16 cellular contexts compared by ENCODE assay signal in the genomic region with DNA sequence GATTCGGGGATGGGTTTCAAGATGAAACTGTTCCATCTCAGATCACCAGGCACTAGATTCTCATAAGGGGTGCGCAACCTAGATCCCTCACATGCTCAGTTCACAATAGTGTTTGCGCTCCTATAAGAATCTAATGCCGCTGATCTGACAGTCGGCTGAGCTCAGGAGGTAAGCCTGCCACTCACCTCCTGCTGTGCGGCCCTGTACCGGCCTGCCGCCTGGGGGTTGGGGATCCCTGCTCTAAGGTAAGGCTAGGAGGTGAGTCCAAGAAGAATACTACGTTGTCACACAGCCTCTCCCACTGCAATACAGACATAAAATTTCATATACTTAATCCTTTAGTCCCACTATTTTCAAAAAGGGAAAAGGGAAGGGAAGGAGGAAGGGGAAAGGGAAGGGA.
DNase-seq lines count a peak whose midpoint lies in the region; ATAC-seq and TF ChIP-seq lines count a peak whose summit lies in the region.
"Had no signal": no experiment of that assay in that cellular context is flagged by ENCODE, and none has a peak within 500 bp of the region (broad histone marks: within the 10 kb centered on the region; RNA-seq: fewer than 3 reads in every experiment).

No MANE protein-coding gene starts in this region.

- H3K79me1 ChIP-seq in H9 (ENCODE audit: insufficient read depth, low read depth, low read length, poor library complexity, severe bottlenecking) = no peaks in the 10 kb centered on the region
- H3K79me1 ChIP-seq in mesenchymal stem cell (replicated peaks; ENCODE audit: low read length, poor library complexity, severe bottlenecking) = no peaks in the 10 kb centered on the region

- no peak overlapping the region for H3K27ac ChIP-seq in H9 (ENCODE audit: insufficient read length, low read depth, low read length)
- no peak overlapping the region for H3K27ac ChIP-seq in mesenchymal stem cell (ENCODE audit: low read length, poor library complexity, severe bottlenecking)
- H3K27ac ChIP-seq in PC-3 (ENCODE audit: low read length) = no peak overlapping the region
- H3K27ac ChIP-seq in aorta (ENCODE audit: low read depth in 1 of 2, low read length in 2 of 2) = no peak overlapping the region
- H3K27ac ChIP-seq: C4-2B had no signal

- no peaks in the 10 kb centered on the region for H3K4me1 ChIP-seq in H9 (ENCODE audit: insufficient read depth, low read length)
- H3K4me1 ChIP-seq in mesenchymal stem cell (ENCODE audit: control insufficient read depth, insufficient read depth, low read depth, low read length) = no peaks in the 10 kb centered on the region
- peaks cover 26% of the 10 kb centered on the region for H3K4me1 ChIP-seq in PC-3 (ENCODE audit: insufficient read depth, low read length)
- H3K4me1 ChIP-seq in aorta (ENCODE audit: control insufficient read depth in 1 of 2, insufficient read depth in 2 of 2, low read length in 2 of 2) = no peaks in the 10 kb centered on the region

- CTCF ChIA-PET in PC-3 (lab: Charles Lee) = no interaction called here

- H2BK12ac ChIP-seq in H9 (ENCODE audit: insufficient read length, low read depth, low read length) (no peak overlapping the region), mesenchymal stem cell (ENCODE audit: low read length in 2 of 2) (no peak overlapping the region)

- intact Hi-C loops in PC-3 (cut with micrococcal nuclease) (no loop called here), aorta (cut with DNase I) (no loop called here)

- H3K4ac ChIP-seq in H9 (ENCODE audit: low read depth, low read length) = no peak overlapping the region
- H3K4ac ChIP-seq in mesenchymal stem cell (ENCODE audit: low read depth in 1 of 2, low read length in 2 of 2) = no peak overlapping the region

- H4K8ac ChIP-seq in H9 (replicated peaks; ENCODE audit: insufficient read length, low read depth, low read length) (no peak overlapping the region), mesenchymal stem cell (ENCODE audit: low read length) (no peak overlapping the region)

- peaks cover 28 to 37% of the 10 kb centered on the region in 2 experiments for H3K9me3 Mint-ChIP-seq in H9
- peaks cover 15% of the 10 kb centered on the region for H3K9me3 Mint-ChIP-seq in chondrocyte (ENCODE audit: low read depth)
- H3K9me3 Mint-ChIP-seq: CD4-positive, alpha-beta T cell had no signal

- H3K14ac ChIP-seq in H9 (ENCODE audit: insufficient read depth, low read length) (no peak overlapping the region), mesenchymal stem cell (ENCODE audit: low read length in 2 of 2) (no peak overlapping the region)

- TF ChIP-seq CTCF in H9 (conservative IDR thresholded peaks at IDR 0.05) (no peak), chondrocyte (IDR thresholded peaks at IDR 0.05) (no peak), PC-3 (conservative IDR thresholded peaks at IDR 0.05; ENCODE audit: low read depth, low read length) (no peak)

- H3K4me1 Mint-ChIP-seq in H9 (0 out of 4 replicates have a peak, but pooled peaks cover 0 to 2% of the 10 kb centered on the region in 2 experiments), chondrocyte (ENCODE audit: low read depth) (peaks cover 11% of the 10 kb centered on the region)

- H2BK120ac ChIP-seq in H9 (ENCODE audit: low read depth, low read length, poor library complexity, severe bottlenecking) (no peak overlapping the region), mesenchymal stem cell (ENCODE audit: low read depth, low read length) (no peak overlapping the region)

- H3K79me2 ChIP-seq in H9 (ENCODE audit: insufficient read depth, low read length) = no peaks in the 10 kb centered on the region
- no peaks in the 10 kb centered on the region for H3K79me2 ChIP-seq in PC-3 (ENCODE audit: low read length)

- H2BK15ac ChIP-seq in H9 (ENCODE audit: low read depth, low read length) (no peak overlapping the region), mesenchymal stem cell (ENCODE audit: low read depth, poor library complexity, severe bottlenecking) (peak overlapping the region; percentile 69)

- no TSS peak for BruUV-seq in PC-3 (replicated peaks; lab: Mats Ljungman, UMichigan)

- POLR2A ChIA-PET in PC-3 (lab: Charles Lee; ENCODE audit: unreplicated experiment) = no interaction called here

- H3K23ac ChIP-seq in H9 (ENCODE audit: insufficient read length, low read depth, low read length) (no peak overlapping the region), mesenchymal stem cell (ENCODE audit: low read length in 2 of 2) (no peak overlapping the region)

- no peak overlapping the region for H3K18ac ChIP-seq in H9 (ENCODE audit: insufficient read length, low read depth, low read length)
- H3K18ac ChIP-seq in mesenchymal stem cell (ENCODE audit: low read depth in 1 of 2, low read length in 2 of 2) = no peak overlapping the region

- H3K4me3 Mint-ChIP-seq in H9 (no peak overlapping the region), chondrocyte (ENCODE audit: unreplicated experiment) (no peak overlapping the region)
- H3K4me3 Mint-ChIP-seq: CD4-positive, alpha-beta T cell had no signal

- H3K36me3 Mint-ChIP-seq in H9 (ENCODE audit: insufficient read depth in 1 of 3, low read depth in 3 of 3) (peaks cover 0 to 2% (median 0%) of the 10 kb centered on the region in 3 experiments; a peak in 1 of 7 replicates), chondrocyte (ENCODE audit: low read depth) (no peaks in the 10 kb centered on the region)

- H3K27me3 Mint-ChIP-seq in H9 (ENCODE audit: low read depth) (no peaks in the 10 kb centered on the region), chondrocyte (ENCODE audit: low read depth) (no peaks in the 10 kb centered on the region)
- H3K27me3 Mint-ChIP-seq: CD4-positive, alpha-beta T cell had no signal

- H2BK5ac ChIP-seq in H9 (ENCODE audit: insufficient read length, low read length) (no peak overlapping the region), mesenchymal stem cell (ENCODE audit: low read depth, low read length, poor library complexity, severe bottlenecking) (no peak overlapping the region)

- H3K9ac ChIP-seq in H9 (ENCODE audit: extremely low read depth, insufficient read length, low read length) (no peak overlapping the region), mesenchymal stem cell (ENCODE audit: low read length) (no peak overlapping the region), PC-3 (ENCODE audit: low read length) (no peak overlapping the region)

- H4K20me1 ChIP-seq in H9 (ENCODE audit: control insufficient read depth, insufficient read depth, insufficient read length) (no peaks in the 10 kb centered on the region), PC-3 (ENCODE audit: low read length) (no peaks in the 10 kb centered on the region)

- H3K9me3 ChIP-seq in H9 (ENCODE audit: control insufficient read depth, low read depth, low read length) = no peaks in the 10 kb centered on the region
- H3K9me3 ChIP-seq in mesenchymal stem cell (ENCODE audit: control insufficient read depth, low read length) = peaks cover 3% of the 10 kb centered on the region
- H3K9me3 ChIP-seq in PC-3 (ENCODE audit: low read length) = no peaks in the 10 kb centered on the region
- no peaks in the 10 kb centered on the region for H3K9me3 ChIP-seq in aorta (ENCODE audit: control insufficient read depth, low read length)
- H3K9me3 ChIP-seq: Caco-2 had no signal

- DNase-seq in H9 (peak; percentile 31), chondrocyte (ENCODE audit: low spot score) (peak; percentile 48), mesenchymal stem cell (no peak), PC-3 (no peak), NCI-H2196 (lab: John Stamatoyannopoulos, UW; ENCODE audit: unreplicated experiment) (no peak), aorta (no peak)
- DNase-seq: AML-193; Caco-2; CD4-positive, alpha-beta T cell; DMS79; GF-D8; HCEC 1CT; IMR-90 had no signal

- H3K56ac ChIP-seq in H9 (ENCODE audit: insufficient read length, low read depth, low read length) = no peak overlapping the region

- ATAC-seq in PC-3 = no peak
- ATAC-seq in HG03196 (IDR thresholded peaks at IDR 0.05; ENCODE audit: unreplicated experiment) = no peak
- ATAC-seq in aorta (ENCODE audit: low FRiP score) = no peak
- ATAC-seq: K562 had no signal

- H4K91ac ChIP-seq in H9 (ENCODE audit: insufficient read length, low read depth, low read length) (no peak overlapping the region), mesenchymal stem cell (ENCODE audit: low read length) (no peak overlapping the region)

- no peak overlapping the region for H3T11ph ChIP-seq in H9 (ENCODE audit: low read length)

- no peak overlapping the region for H3K4me2 ChIP-seq in H9 (ENCODE audit: insufficient read depth, insufficient read length, low read length)
- no peak overlapping the region for H3K4me2 ChIP-seq in mesenchymal stem cell (ENCODE audit: low read length, poor library complexity, severe bottlenecking)
- no peak overlapping the region for H3K4me2 ChIP-seq in PC-3 (ENCODE audit: low read length)

- H3K27ac Mint-ChIP-seq in H9 (no peak overlapping the region), chondrocyte (ENCODE audit: unreplicated experiment) (no peak overlapping the region)
- H3K27ac Mint-ChIP-seq: CD4-positive, alpha-beta T cell had no signal

- H2AK5ac ChIP-seq in H9 (ENCODE audit: insufficient read length, low read length) (no peak overlapping the region), mesenchymal stem cell (ENCODE audit: low read length, severe bottlenecking) (no peak overlapping the region)

- H3K4me3 ChIP-seq in mesenchymal stem cell (ENCODE audit: insufficient read depth in 1 of 2, low read depth in 1 of 2, low read length in 2 of 2) (no peak overlapping the region), PC-3 (ENCODE audit: low read length) (no peak overlapping the region), aorta (ENCODE audit: low read length in 2 of 2) (no peak overlapping the region)
- H3K4me3 ChIP-seq: K562 had no signal

- H3K36me3 ChIP-seq in mesenchymal stem cell (ENCODE audit: control insufficient read depth in 1 of 2, insufficient read depth in 2 of 2, low read depth in 1 of 2, low read length in 2 of 2) = no peaks in the 10 kb centered on the region
- H3K36me3 ChIP-seq in PC-3 (ENCODE audit: low read depth, low read length) = no peaks in the 10 kb centered on the region
- no peaks in the 10 kb centered on the region for H3K36me3 ChIP-seq in aorta (ENCODE audit: control insufficient read depth in 1 of 2, insufficient read depth in 2 of 2, low read length in 1 of 2)

- H2AFZ ChIP-seq in H9 (ENCODE audit: low read length) = no peak overlapping the region
- H2AFZ ChIP-seq in mesenchymal stem cell (ENCODE audit: low read depth, low read length) = no peak overlapping the region
- H2AFZ ChIP-seq in PC-3 (ENCODE audit: low read length) = no peak overlapping the region

- H3K27me3 ChIP-seq in H9 (ENCODE audit: insufficient read depth, low read length) = no peaks in the 10 kb centered on the region
- H3K27me3 ChIP-seq in mesenchymal stem cell (ENCODE audit: control insufficient read depth in 1 of 2, insufficient read depth in 1 of 2, low read length in 2 of 2) = no peaks in the 10 kb centered on the region
- no peaks in the 10 kb centered on the region for H3K27me3 ChIP-seq in PC-3 (ENCODE audit: low read length)
- H3K27me3 ChIP-seq in aorta (ENCODE audit: control insufficient read depth in 1 of 2, insufficient read depth in 2 of 2, low read length in 1 of 2) = no peaks in the 10 kb centered on the region

- no CpG with 5 or more reads among the region's 9 CpGs for WGBS in H9 (ENCODE audit: extremely low coverage, insufficient read length, low lambda C conversion rate)
- 92% methylated on average over 1 of the region's 9 CpGs for WGBS in mesenchymal stem cell
- WGBS in aorta, 2 donors = 78 to 94% methylated on average over 9 of the region's 9 CpGs

- no peaks in the 10 kb centered on the region for H3K9me2 ChIP-seq in PC-3 (replicated peaks; ENCODE audit: low read length)

- H4K5ac ChIP-seq in H9 (ENCODE audit: insufficient read length, low read depth, low read length) = no peak overlapping the region

- no peak overlapping the region for H2BK20ac ChIP-seq in H9 (ENCODE audit: low read depth, low read length, poor library complexity, severe bottlenecking)

- no peaks in the 10 kb centered on the region for H3F3A ChIP-seq in PC-3 (ENCODE audit: low read length, unreplicated experiment)

- H3K23me2 ChIP-seq in H9 (ENCODE audit: insufficient read length, low read depth, low read length, poor library complexity, severe bottlenecking) = no peaks in the 10 kb centered on the region

Comparison
In these comparisons a context has a peak if more than half of its experiments do, and no peak if none do; other contexts are left out.
1. DNase-seq: peak in H9 (single experiment) and chondrocyte (single experiment); none in mesenchymal stem cell (single experiment), PC-3 (single experiment), NCI-H2196 (single experiment) and aorta (0 of 2).